ENCODE assay signal across 9 cellular contexts in genomic region chr6:1312444-1313363, GRCh38. TPM values are rescaled to one million over a fixed set of nuclear protein-coding genes. Genes with fewer than 3 reads are reported as not detected.
DNase-seq lines count a peak whose midpoint lies in the region; ATAC-seq lines count a peak whose summit lies in the region.
"Had no signal": no experiment of that assay in that cellular context is flagged by ENCODE, and none has a peak within 500 bp of the region (broad histone marks: within the 10 kb centered on the region; RNA-seq: fewer than 3 reads in every experiment).

No MANE protein-coding gene starts in this region.

- CTCF ChIA-PET in activated CD4-positive, alpha-beta memory T cell treated with anti-CD3 and anti-CD28 coated beads for 36 hours (lab: Charles Lee), result no interaction called here

- H3K27ac Mint-ChIP-seq in activated T-cell treated with anti-CD3 and anti-CD28 coated beads, Interleukin-2, amount 50 U/mL, for 24 hours, result peak overlapping the region; percentile 82
- no peak overlapping the region for H3K27ac Mint-ChIP-seq in activated CD4-positive, alpha-beta memory T cell treated with anti-CD3 and anti-CD28 coated beads for 36 hours
- no peak overlapping the region for H3K27ac Mint-ChIP-seq in stimulated activated effector memory CD8-positive, alpha-beta T cell treated with anti-CD3 and anti-CD28 coated beads, Interleukin-12 subunit alpha, Interleukin-12 subunit beta, amount 100 ng/mL, for 72 hours

- H3K4me3 ChIP-seq in iPS-11a (ENCODE audit: low read depth, low read length), result peak overlapping the region; percentile 29

- no peaks in the 10 kb centered on the region for H3K36me3 Mint-ChIP-seq in activated T-cell treated with anti-CD3 and anti-CD28 coated beads, Interleukin-2, amount 50 U/mL, for 24 hours (ENCODE audit: low read depth)
- peaks cover 2% of the 10 kb centered on the region for H3K36me3 Mint-ChIP-seq in activated CD4-positive, alpha-beta memory T cell treated with anti-CD3 and anti-CD28 coated beads for 36 hours
- no peaks in the 10 kb centered on the region for H3K36me3 Mint-ChIP-seq in stimulated activated effector memory CD8-positive, alpha-beta T cell treated with anti-CD3 and anti-CD28 coated beads, Interleukin-12 subunit alpha, Interleukin-12 subunit beta, amount 100 ng/mL, for 72 hours

- no peak for ATAC-seq in stimulated activated effector memory CD8-positive, alpha-beta T cell treated with anti-CD3 and anti-CD28 coated beads, Interleukin-12 subunit alpha, Interleukin-12 subunit beta, amount 100 ng/mL, for 72 hours

- peak overlapping the region; percentile 57 for H3K4me3 Mint-ChIP-seq in activated T-cell treated with anti-CD3 and anti-CD28 coated beads, Interleukin-2, amount 50 U/mL, for 24 hours
- H3K4me3 Mint-ChIP-seq in activated CD4-positive, alpha-beta memory T cell treated with anti-CD3 and anti-CD28 coated beads for 36 hours, result peak overlapping the region; percentile 49
- peak overlapping the region; percentile 52 for H3K4me3 Mint-ChIP-seq in stimulated activated effector memory CD8-positive, alpha-beta T cell treated with anti-CD3 and anti-CD28 coated beads, Interleukin-12 subunit alpha, Interleukin-12 subunit beta, amount 100 ng/mL, for 72 hours

- H3K4me1 Mint-ChIP-seq in activated T-cell treated with anti-CD3 and anti-CD28 coated beads, Interleukin-2, amount 50 U/mL, for 24 hours (ENCODE audit: low read depth), result peaks cover 27% of the 10 kb centered on the region
- peaks cover 30% of the 10 kb centered on the region for H3K4me1 Mint-ChIP-seq in activated CD4-positive, alpha-beta memory T cell treated with anti-CD3 and anti-CD28 coated beads for 36 hours (ENCODE audit: low read depth)
- H3K4me1 Mint-ChIP-seq in stimulated activated effector memory CD8-positive, alpha-beta T cell treated with anti-CD3 and anti-CD28 coated beads, Interleukin-12 subunit alpha, Interleukin-12 subunit beta, amount 100 ng/mL, for 72 hours, result peaks cover 34% of the 10 kb centered on the region

- in situ Hi-C loops in ACHN (cut with HindIII; ENCODE audit: low pct_ligation_motif_present, low pct_unique_long_range_greater_than_20kb, low sequenced_read_pairs), result no loop called here

- peaks cover 73% of the 10 kb centered on the region for H3K27me3 Mint-ChIP-seq in activated T-cell treated with anti-CD3 and anti-CD28 coated beads, Interleukin-2, amount 50 U/mL, for 24 hours
- peaks cover 61% of the 10 kb centered on the region for H3K27me3 Mint-ChIP-seq in activated CD4-positive, alpha-beta memory T cell treated with anti-CD3 and anti-CD28 coated beads for 36 hours

- intact Hi-C loops in activated CD4-positive, alpha-beta memory T cell treated with anti-CD3 and anti-CD28 coated beads for 36 hours (cut with micrococcal nuclease), result loop anchor here (5.0 kb wide), 1 partner anchor 295 kb away; the partner anchor contains the start of gene FOXC1

- H3K9me3 Mint-ChIP-seq in activated T-cell treated with anti-CD3 and anti-CD28 coated beads, Interleukin-2, amount 50 U/mL, for 24 hours, result no peaks in the 10 kb centered on the region
- no peaks in the 10 kb centered on the region for H3K9me3 Mint-ChIP-seq in activated CD4-positive, alpha-beta memory T cell treated with anti-CD3 and anti-CD28 coated beads for 36 hours
- no peaks in the 10 kb centered on the region for H3K9me3 Mint-ChIP-seq in stimulated activated effector memory CD8-positive, alpha-beta T cell treated with anti-CD3 and anti-CD28 coated beads, Interleukin-12 subunit alpha, Interleukin-12 subunit beta, amount 100 ng/mL, for 72 hours

- POLR2A ChIA-PET in activated CD4-positive, alpha-beta memory T cell treated with anti-CD3 and anti-CD28 coated beads for 36 hours (lab: Charles Lee), result no interaction called here

- DNase-seq in activated T-cell treated with anti-CD3 and anti-CD28 coated beads, Interleukin-2, amount 50 U/mL, for 24 hours, result peak; percentile 43
- DNase-seq in activated T-cell treated with anti-CD3 and anti-CD28 coated beads for 4 hours, result no peak
- DNase-seq in activated CD4-positive, alpha-beta memory T cell treated with anti-CD3 and anti-CD28 coated beads for 36 hours, result peak; percentile 13
- DNase-seq in stimulated activated effector memory CD8-positive, alpha-beta T cell treated with anti-CD3 and anti-CD28 coated beads, Interleukin-12 subunit alpha, Interleukin-12 subunit beta, amount 100 ng/mL, for 72 hours (ENCODE audit: low spot score in 2 of 2), result peak in 1 of 2 donors; percentile 52
- DNase-seq in GDM1 (lab: John Stamatoyannopoulos, UW), result no peak
- DNase-seq in ACHN, result no peak
- no peak for DNase-seq in NOMO-1 (lab: John Stamatoyannopoulos, UW; ENCODE audit: unreplicated experiment in 2 of 2)

RNA-seq across cellular contexts. Expression of gene FOXQ1, which starts 0.8 kb away (rescaled TPM):
- total RNA-seq in activated CD4-positive, alpha-beta memory T cell treated with anti-CD3 and anti-CD28 coated beads for 36 hours, result not detected
- total RNA-seq: activated CD8-positive, alpha-beta memory T cell treated with anti-CD3 and anti-CD28 coated beads for 36 hours had no signal

Comparison
In these comparisons a context has a peak if more than half of its experiments do, and no peak if none do; other contexts are left out.
1. DNase-seq: peak in activated T-cell treated with anti-CD3 and anti-CD28 coated beads, Interleukin-2, amount 50 U/mL, for 24 hours (single experiment) and activated CD4-positive, alpha-beta memory T cell treated with anti-CD3 and anti-CD28 coated beads for 36 hours (single experiment); none in activated T-cell treated with anti-CD3 and anti-CD28 coated beads for 4 hours (single experiment), GDM1 (single experiment), ACHN (single experiment) and NOMO-1 (0 of 2).
2. Peak in every context shown above with its lines, with median percentiles within 50 percentile points of each other: H3K4me3 Mint-ChIP-seq.